ENCODE assay signal across 30 cellular contexts in the genomic region with DNA sequence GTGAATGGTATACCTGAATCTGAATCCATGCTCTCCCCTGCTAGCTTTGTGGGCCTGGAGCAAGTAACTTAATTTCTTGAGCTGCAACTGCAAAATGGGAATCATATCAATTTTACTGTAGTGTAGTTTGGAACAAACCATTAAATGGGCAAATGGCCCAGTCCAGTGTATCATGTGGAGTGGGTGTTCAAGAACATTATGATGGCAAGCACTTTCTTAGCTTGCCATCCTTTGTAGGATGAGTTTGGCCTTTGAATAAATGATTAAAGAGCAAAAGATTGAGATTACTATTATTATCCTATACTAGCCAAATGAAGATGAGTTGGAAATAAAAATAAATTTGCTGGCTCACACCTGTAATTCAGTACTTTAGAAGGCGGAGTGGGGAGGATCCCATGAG.
"Had no signal": no experiment of that assay in that cellular context is flagged by ENCODE, and none has a peak within 500 bp of the region (broad histone marks: within the 10 kb centered on the region; RNA-seq: fewer than 3 reads in every experiment).

No MANE protein-coding gene starts in this region.

- DNase-seq: activated CD4-positive, alpha-beta memory T cell treated with anti-CD3 and anti-CD28 coated beads for 36 hours; activated CD4-positive, alpha-beta T cell treated with anti-CD3 and anti-CD28 coated beads for 36 hours; activated CD4-positive, alpha-beta T cell treated with anti-CD3 and anti-CD28 coated beads, Interleukin-2, amount 10 ng/mL, durations not matched to agents 24 days and 14 days; activated CD4-positive, CD25-positive, alpha-beta regulatory T cell; activated CD4-positive, CD25-positive, alpha-beta regulatory T cell treated with anti-CD3 and anti-CD28 coated beads, Interleukin-2, amount 50 U/mL, for 72 hours; activated CD8-positive, alpha-beta memory T cell treated with anti-CD3 and anti-CD28 coated beads, Interleukin-2, amount 10 ng/mL, durations not matched to agents 7 days and 5 days; activated CD8-positive, alpha-beta memory T cell treated with anti-CD3 and anti-CD28 coated beads, Interleukin-2, amount 50 U/mL, for 4 hours; activated CD8-positive, alpha-beta T cell treated with anti-CD3 and anti-CD28 coated beads, Interleukin-2, amount 10 ng/mL, durations not matched to agents 7 days and 5 days; activated effector memory CD4-positive, alpha-beta T cell treated with anti-CD3 and anti-CD28 coated beads, Interleukin-2, amount 50 U/mL, for 16 hours; activated naive CD4-positive, alpha-beta T cell treated with anti-CD3 and anti-CD28 coated beads for 36 hours; activated naive CD8-positive, alpha-beta T cell treated with anti-CD3 and anti-CD28 coated beads for 36 hours; activated naive CD8-positive, alpha-beta T cell treated with anti-CD3 and anti-CD28 coated beads, Interleukin-2, amount 50 U/mL, for 24 hours; activated T-cell treated with anti-CD3 and anti-CD28 coated beads, Interleukin-2, amount 50 U/mL, for 1 hour; activated T-cell treated with anti-CD3 and anti-CD28 coated beads, Interleukin-2, amount 50 U/mL, for 48 hours; adrenal gland; amygdala; aorta; body of pancreas; central memory CD4-positive, alpha-beta T cell; cerebellar nuclear complex; colonic mucosa; effector CD8-positive, alpha-beta T cell; esophagus squamous epithelium; foreskin fibroblast; glutamatergic neuron; T-helper 2 cell had no signal

- H3K36me3 ChIP-seq: adrenal gland, colonic mucosa, esophagus squamous epithelium had no signal

- H3K9me3 Mint-ChIP-seq: activated naive CD4-positive, alpha-beta T cell treated with anti-CD3 and anti-CD28 coated beads, Interleukin-2, amount 50 U/mL, for 24 hours; activated T-helper 1 cell treated with anti-CD3 and anti-CD28 coated beads, Interleukin-12 subunit alpha, Interleukin-12 subunit beta, Interleukin-2, Interleukin-4 antibody, amounts not matched to agents 30 ng/mL and 10 ng/mL and 1 ng/mL, durations not matched to agents 14 hours and 24 hours and 36 hours had no signal

- H3K9me3 ChIP-seq: adrenal gland, body of pancreas, colonic mucosa, esophagus squamous epithelium had no signal

- H3K4me1 ChIP-seq: adrenal gland, esophagus squamous epithelium had no signal

- H3K27ac Mint-ChIP-seq: activated CD4-positive, alpha-beta memory T cell treated with anti-CD3 and anti-CD28 coated beads for 36 hours; activated CD4-positive, alpha-beta T cell treated with anti-CD3 and anti-CD28 coated beads for 36 hours; activated CD4-positive, alpha-beta T cell treated with anti-CD3 and anti-CD28 coated beads, Interleukin-2, amount 10 ng/mL, durations not matched to agents 24 days and 14 days; activated CD8-positive, alpha-beta memory T cell treated with anti-CD3 and anti-CD28 coated beads, Interleukin-2, amount 10 ng/mL, durations not matched to agents 7 days and 5 days; activated CD8-positive, alpha-beta T cell treated with anti-CD3 and anti-CD28 coated beads, Interleukin-2, amount 10 ng/mL, durations not matched to agents 7 days and 5 days; activated naive CD4-positive, alpha-beta T cell treated with anti-CD3 and anti-CD28 coated beads for 36 hours; activated naive CD4-positive, alpha-beta T cell treated with anti-CD3 and anti-CD28 coated beads, Interleukin-2, amount 50 U/mL, for 24 hours; activated naive CD8-positive, alpha-beta T cell treated with anti-CD3 and anti-CD28 coated beads for 36 hours; activated naive CD8-positive, alpha-beta T cell treated with anti-CD3 and anti-CD28 coated beads, Interleukin-2, amount 50 U/mL, for 24 hours; activated T-helper 1 cell treated with anti-CD3 and anti-CD28 coated beads, Interleukin-12 subunit alpha, Interleukin-12 subunit beta, Interleukin-2, Interleukin-4 antibody, amounts not matched to agents 30 ng/mL and 10 ng/mL and 1 ng/mL, durations not matched to agents 14 hours and 24 hours and 36 hours; activated T-helper 2 cell treated with anti-CD3 and anti-CD28 coated beads, Interferon-gamma antibody, Interleukin-2, Interleukin-4, amounts not matched to agents 10 μg/mL and 5 μg/mL and 100 μg/mL, durations not matched to agents 14 hours and 24 hours and 36 hours had no signal

- H3K4me3 Mint-ChIP-seq: activated CD4-positive, alpha-beta memory T cell treated with anti-CD3 and anti-CD28 coated beads for 36 hours; activated CD4-positive, alpha-beta T cell treated with anti-CD3 and anti-CD28 coated beads for 36 hours; activated CD4-positive, alpha-beta T cell treated with anti-CD3 and anti-CD28 coated beads, Interleukin-2, amount 10 ng/mL, durations not matched to agents 24 days and 14 days; activated CD8-positive, alpha-beta memory T cell treated with anti-CD3 and anti-CD28 coated beads, Interleukin-2, amount 10 ng/mL, durations not matched to agents 7 days and 5 days; activated CD8-positive, alpha-beta T cell treated with anti-CD3 and anti-CD28 coated beads, Interleukin-2, amount 10 ng/mL, durations not matched to agents 7 days and 5 days; activated naive CD4-positive, alpha-beta T cell treated with anti-CD3 and anti-CD28 coated beads for 36 hours; activated naive CD4-positive, alpha-beta T cell treated with anti-CD3 and anti-CD28 coated beads, Interleukin-2, amount 50 U/mL, for 24 hours; activated naive CD8-positive, alpha-beta T cell treated with anti-CD3 and anti-CD28 coated beads for 36 hours; activated naive CD8-positive, alpha-beta T cell treated with anti-CD3 and anti-CD28 coated beads, Interleukin-2, amount 50 U/mL, for 24 hours; activated T-helper 1 cell treated with anti-CD3 and anti-CD28 coated beads, Interleukin-12 subunit alpha, Interleukin-12 subunit beta, Interleukin-2, Interleukin-4 antibody, amounts not matched to agents 30 ng/mL and 10 ng/mL and 1 ng/mL, durations not matched to agents 14 hours and 24 hours and 36 hours had no signal

- H3K27me3 ChIP-seq: adrenal gland, body of pancreas, colonic mucosa, esophagus squamous epithelium had no signal

- H3K4me1 Mint-ChIP-seq: activated CD4-positive, alpha-beta T cell treated with anti-CD3 and anti-CD28 coated beads for 36 hours; activated naive CD4-positive, alpha-beta T cell treated with anti-CD3 and anti-CD28 coated beads, Interleukin-2, amount 50 U/mL, for 24 hours; activated naive CD8-positive, alpha-beta T cell treated with anti-CD3 and anti-CD28 coated beads for 36 hours; activated naive CD8-positive, alpha-beta T cell treated with anti-CD3 and anti-CD28 coated beads, Interleukin-2, amount 50 U/mL, for 24 hours had no signal

- H3K4me3 ChIP-seq: adrenal gland, body of pancreas, colonic mucosa, esophagus squamous epithelium had no signal

- H3K27me3 Mint-ChIP-seq: activated CD4-positive, alpha-beta memory T cell treated with anti-CD3 and anti-CD28 coated beads for 36 hours; activated CD4-positive, alpha-beta T cell treated with anti-CD3 and anti-CD28 coated beads for 36 hours; activated CD8-positive, alpha-beta memory T cell treated with anti-CD3 and anti-CD28 coated beads, Interleukin-2, amount 10 ng/mL, durations not matched to agents 7 days and 5 days; activated naive CD4-positive, alpha-beta T cell treated with anti-CD3 and anti-CD28 coated beads, Interleukin-2, amount 50 U/mL, for 24 hours; activated naive CD8-positive, alpha-beta T cell treated with anti-CD3 and anti-CD28 coated beads for 36 hours; activated naive CD8-positive, alpha-beta T cell treated with anti-CD3 and anti-CD28 coated beads, Interleukin-2, amount 50 U/mL, for 24 hours had no signal

- ATAC-seq: activated CD4-positive, alpha-beta T cell treated with anti-CD3 and anti-CD28 coated beads for 36 hours; activated CD8-positive, alpha-beta memory T cell treated with anti-CD3 and anti-CD28 coated beads, Interleukin-2, amount 10 ng/mL, durations not matched to agents 7 days and 5 days; activated CD8-positive, alpha-beta T cell treated with anti-CD3 and anti-CD28 coated beads, Interleukin-2, amount 10 ng/mL, durations not matched to agents 7 days and 5 days; activated naive CD8-positive, alpha-beta T cell treated with anti-CD3 and anti-CD28 coated beads, Interleukin-2, amount 50 U/mL, for 24 hours; body of pancreas had no signal

- H3K27ac ChIP-seq: adrenal gland, body of pancreas, colonic mucosa, epithelial cell of prostate, esophagus squamous epithelium had no signal
